ENCODE assay signal across 8 cellular contexts in genomic region chr2:47724221-47724981, GRCh38. TPM values are rescaled to one million over a fixed set of nuclear protein-coding genes. Genes with fewer than 3 reads are reported as not detected.
DNase-seq lines count a peak whose midpoint lies in the region; ATAC-seq and TF ChIP-seq lines count a peak whose summit lies in the region.

No MANE protein-coding gene starts in this region.

- peak overlapping the region; percentile 51 for H2AFZ ChIP-seq in neuronal stem cell (ENCODE audit: low read length)

- H3K9ac ChIP-seq in neuronal stem cell (ENCODE audit: low read depth, low read length, poor library complexity): no peak overlapping the region

- H3K23ac ChIP-seq in neuronal stem cell (ENCODE audit: low read depth, low read length, poor library complexity): no peak overlapping the region

- no peak overlapping the region for H3K27ac ChIP-seq in neuronal stem cell (replicated peaks; ENCODE audit: low read length)
- no peak overlapping the region for H3K27ac ChIP-seq in body of pancreas

- H3K18ac ChIP-seq in neuronal stem cell (ENCODE audit: low read length): no peak overlapping the region

- peaks cover 6% of the 10 kb centered on the region for H3K27me3 Mint-ChIP-seq in chondrocyte (ENCODE audit: low read depth)
- peaks cover 2% of the 10 kb centered on the region for H3K27me3 Mint-ChIP-seq in activated T-helper 1 cell treated with anti-CD3 and anti-CD28 coated beads, Interleukin-12 subunit alpha, Interleukin-12 subunit beta, Interleukin-2, Interleukin-4 antibody, amounts not matched to agents 30 ng/mL and 10 ng/mL and 1 ng/mL, durations not matched to agents 14 hours and 24 hours and 36 hours (ENCODE audit: insufficient read depth)

- H3K14ac ChIP-seq in neuronal stem cell (ENCODE audit: low read length): no peak overlapping the region

- TF ChIP-seq CTCF in body of pancreas (IDR thresholded peaks at IDR 0.05): no peak
- no peak for TF ChIP-seq CTCF in chondrocyte (IDR thresholded peaks at IDR 0.05)

- H3K4ac ChIP-seq in neuronal stem cell (ENCODE audit: low read length): no peak overlapping the region

- H2BK5ac ChIP-seq in neuronal stem cell (ENCODE audit: low read length): no peak overlapping the region

- no peak overlapping the region for H2BK120ac ChIP-seq in neuronal stem cell (ENCODE audit: low read depth, low read length)

- H2BK12ac ChIP-seq in neuronal stem cell (ENCODE audit: low read length): no peak overlapping the region

- no peak overlapping the region for H3K27ac Mint-ChIP-seq in chondrocyte (ENCODE audit: unreplicated experiment)
- H3K27ac Mint-ChIP-seq in activated T-helper 1 cell treated with anti-CD3 and anti-CD28 coated beads, Interleukin-12 subunit alpha, Interleukin-12 subunit beta, Interleukin-2, Interleukin-4 antibody, amounts not matched to agents 30 ng/mL and 10 ng/mL and 1 ng/mL, durations not matched to agents 14 hours and 24 hours and 36 hours: no peak overlapping the region

- peaks cover 2 to 3% of the 10 kb centered on the region in 2 donors for H3K9me3 ChIP-seq in neuronal stem cell (replicated peaks in 1 of 2; ENCODE audit: control insufficient read depth in 2 of 2, insufficient read depth in 1 of 2, low read depth in 1 of 2, low read length in 2 of 2)
- no peaks in the 10 kb centered on the region for H3K9me3 ChIP-seq in body of pancreas

- no peaks in the 10 kb centered on the region for H3K4me1 Mint-ChIP-seq in chondrocyte (ENCODE audit: low read depth)
- H3K4me1 Mint-ChIP-seq in activated T-helper 1 cell treated with anti-CD3 and anti-CD28 coated beads, Interleukin-12 subunit alpha, Interleukin-12 subunit beta, Interleukin-2, Interleukin-4 antibody, amounts not matched to agents 30 ng/mL and 10 ng/mL and 1 ng/mL, durations not matched to agents 14 hours and 24 hours and 36 hours (ENCODE audit: low read depth): no peaks in the 10 kb centered on the region

- H3K36me3 ChIP-seq in neuronal stem cell (replicated peaks in 1 of 2; ENCODE audit: control insufficient read depth in 2 of 2, insufficient read depth in 2 of 2, low read length in 2 of 2) (no peaks in the 10 kb centered on the region), body of pancreas (replicated peaks in 1 of 2; ENCODE audit: insufficient read depth in 1 of 2, low read depth in 2 of 2) (no peaks in the 10 kb centered on the region)

- peaks cover 7% of the 10 kb centered on the region for H3K9me3 Mint-ChIP-seq in chondrocyte (ENCODE audit: low read depth)
- H3K9me3 Mint-ChIP-seq in activated T-helper 1 cell treated with anti-CD3 and anti-CD28 coated beads, Interleukin-12 subunit alpha, Interleukin-12 subunit beta, Interleukin-2, Interleukin-4 antibody, amounts not matched to agents 30 ng/mL and 10 ng/mL and 1 ng/mL, durations not matched to agents 14 hours and 24 hours and 36 hours: no peaks in the 10 kb centered on the region

- H3K27me3 ChIP-seq in neuronal stem cell (ENCODE audit: control insufficient read depth in 3 of 3, insufficient read depth in 3 of 3, low read depth in 1 of 3, low read length in 3 of 3): peaks cover 0 to 3% (median 0%) of the 10 kb centered on the region in 3 experiments
- H3K27me3 ChIP-seq in body of pancreas: no peaks in the 10 kb centered on the region

- H3K4me3 Mint-ChIP-seq in chondrocyte (ENCODE audit: unreplicated experiment): no peak overlapping the region
- no peak overlapping the region for H3K4me3 Mint-ChIP-seq in activated T-helper 1 cell treated with anti-CD3 and anti-CD28 coated beads, Interleukin-12 subunit alpha, Interleukin-12 subunit beta, Interleukin-2, Interleukin-4 antibody, amounts not matched to agents 30 ng/mL and 10 ng/mL and 1 ng/mL, durations not matched to agents 14 hours and 24 hours and 36 hours

- no peak overlapping the region for H4K8ac ChIP-seq in neuronal stem cell (ENCODE audit: low read depth, low read length)

- no CpG with 5 or more reads among the region's 9 CpGs for WGBS in neuronal stem cell (ENCODE audit: extremely low coverage in 2 of 2, insufficient read length in 2 of 2, insufficient replicate concordance in 1 of 2), 2 donors
- WGBS in body of pancreas, 2 donors: 69 to 79% methylated on average over 9 of the region's 9 CpGs

- H3K4me3 ChIP-seq in neuronal stem cell (ENCODE audit: low read length in 2 of 2) (no peak overlapping the region), body of pancreas (no peak overlapping the region)

- no peak overlapping the region for H2BK15ac ChIP-seq in neuronal stem cell (ENCODE audit: low read length)

- peaks cover 0 to 9% of the 10 kb centered on the region in 2 donors for H3K4me1 ChIP-seq in neuronal stem cell (ENCODE audit: control insufficient read depth in 2 of 2, insufficient read depth in 1 of 2, low read depth in 1 of 2, low read length in 2 of 2)
- H3K4me1 ChIP-seq in body of pancreas: no peaks in the 10 kb centered on the region

- H4K91ac ChIP-seq in neuronal stem cell (ENCODE audit: low read depth, low read length, poor library complexity): no peak overlapping the region

- no peak overlapping the region for H3K4me2 ChIP-seq in neuronal stem cell (ENCODE audit: insufficient read depth, low read length, poor library complexity, severe bottlenecking)

- no peak for TF ChIP-seq POLR2A in body of pancreas (IDR thresholded peaks at IDR 0.05)

- H3K79me1 ChIP-seq in neuronal stem cell (ENCODE audit: low read depth, low read length): no peaks in the 10 kb centered on the region

- DNase-seq in NOMO-1 treated with dmso at 0.1 percent for 144 hours (lab: John Stamatoyannopoulos, UW; ENCODE audit: unreplicated experiment): peak; percentile 8
- no peak for DNase-seq in neuronal stem cell (ENCODE audit: low spot score)
- DNase-seq in SK-N-DZ (ENCODE audit: low spot score): no peak
- no peak for DNase-seq in body of pancreas
- no peak for DNase-seq in chondrocyte (ENCODE audit: low spot score)
- no peak for DNase-seq in activated T-helper 1 cell treated with anti-CD3 and anti-CD28 coated beads, Interleukin-12 subunit alpha, Interleukin-12 subunit beta, Interleukin-2, Interleukin-4 antibody, amounts not matched to agents 30 ng/mL and 10 ng/mL and 1 ng/mL, durations not matched to agents 14 hours and 24 hours and 36 hours (ENCODE audit: low spot score)

- no peaks in the 10 kb centered on the region for H3K36me3 Mint-ChIP-seq in chondrocyte (ENCODE audit: low read depth)
- no peaks in the 10 kb centered on the region for H3K36me3 Mint-ChIP-seq in activated T-helper 1 cell treated with anti-CD3 and anti-CD28 coated beads, Interleukin-12 subunit alpha, Interleukin-12 subunit beta, Interleukin-2, Interleukin-4 antibody, amounts not matched to agents 30 ng/mL and 10 ng/mL and 1 ng/mL, durations not matched to agents 14 hours and 24 hours and 36 hours (ENCODE audit: low read depth)

- no peak overlapping the region for H2AK5ac ChIP-seq in neuronal stem cell (ENCODE audit: low read depth, low read length)

- intact Hi-C loops in body of pancreas (cut with DNase I): no loop called here
- intact Hi-C loops in activated T-helper 1 cell treated with anti-CD3 and anti-CD28 coated beads, Interleukin-12 subunit alpha, Interleukin-12 subunit beta, Interleukin-2, Interleukin-4 antibody, amounts not matched to agents 30 ng/mL and 10 ng/mL and 1 ng/mL, durations not matched to agents 14 hours and 24 hours and 36 hours (cut with micrococcal nuclease): no loop called here

- peak; percentile 86 for ATAC-seq in GM19023 (IDR thresholded peaks at IDR 0.05; ENCODE audit: unreplicated experiment)
- peak; percentile 87 for ATAC-seq in HG02938 (IDR thresholded peaks at IDR 0.05; ENCODE audit: unreplicated experiment)
- no peak for ATAC-seq in body of pancreas

RNA-seq across cellular contexts. Expression of gene MSH6, which starts 58.5 kb away (rescaled TPM):
- 106 TPM for polyA plus RNA-seq in neuronal stem cell (2013, experiment 1 of 2)
- polyA plus RNA-seq in neuronal stem cell (2013, experiment 2 of 2): 103 TPM
- polyA plus RNA-seq in SK-N-DZ (2014; cell fraction: cytosol; rRNA removed): 63.3 and 66.0 TPM in 2 replicates
- 40.2 and 45.6 TPM in 2 replicates for polyA plus RNA-seq in SK-N-DZ (2014; cell fraction: nucleus; rRNA removed)
- 10 to 100 TPM; 12.2 to 15.8 TPM for total RNA-seq in body of pancreas
- 53.4 to 80.6 TPM (median 59.7 TPM) in 3 replicates for total RNA-seq in chondrocyte
- total RNA-seq in activated T-helper 1 cell treated with anti-CD3 and anti-CD28 coated beads, Interleukin-12 subunit alpha, Interleukin-12 subunit beta, Interleukin-2, Interleukin-4 antibody, amounts not matched to agents 30 ng/mL and 10 ng/mL and 1 ng/mL, durations not matched to agents 14 hours and 24 hours and 36 hours: 123 and 128 TPM in 2 replicates
